In the genomic region with DNA sequence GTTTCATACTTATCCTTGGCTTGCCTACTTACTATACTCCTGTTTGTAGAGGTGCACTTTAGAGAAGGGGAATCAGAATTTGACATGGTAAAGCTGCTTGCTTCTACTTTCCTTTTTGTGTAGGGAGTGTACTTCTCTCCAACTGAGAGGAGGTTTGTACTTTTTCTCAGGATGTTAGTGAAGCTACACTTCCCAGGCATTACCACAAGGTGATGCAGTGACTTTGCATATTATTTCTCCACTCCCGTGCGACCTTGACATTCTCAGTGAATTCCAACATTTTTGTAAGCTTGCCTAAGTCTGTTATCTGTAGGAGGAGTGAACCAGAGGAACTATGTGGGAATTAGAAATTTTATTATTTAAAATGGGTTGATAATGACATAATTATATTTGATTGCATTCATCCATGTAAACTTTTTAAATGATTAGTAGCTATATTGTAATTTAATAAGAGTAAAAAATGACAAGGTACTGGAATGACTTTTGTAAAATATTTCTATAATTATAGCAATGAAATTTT, we compare ENCODE assay signal across 8 cellular contexts. TPM values are rescaled to one million over a fixed set of nuclear protein-coding genes. Genes with fewer than 3 reads are reported as not detected.
A peak's percentile ranks its signal among the peaks of the same experiment; 100 is the strongest.
DNase-seq lines count a peak whose midpoint lies in the region; ATAC-seq and TF ChIP-seq lines count a peak whose summit lies in the region.

No MANE protein-coding gene starts in this region.

- 0 out of 2 replicates have a peak overlapping the region, but pooled peaks have one; percentile 23 for H3K27ac ChIP-seq in 22Rv1
- peak overlapping the region; percentile 38 to 75 (median 67) for H3K27ac ChIP-seq in adrenal gland

- H3K9me3 Mint-ChIP-seq in activated CD4-positive, alpha-beta memory T cell treated with anti-CD3 and anti-CD28 coated beads, Interleukin-2, amount 10 ng/mL, durations not matched to agents 7 days and 5 days = no peaks in the 10 kb centered on the region

- peaks cover 50 to 64% of the 10 kb centered on the region in 2 donors for H3K4me1 ChIP-seq in adrenal gland (replicated peaks in 1 of 2)

- H3K4me1 Mint-ChIP-seq in activated CD4-positive, alpha-beta memory T cell treated with anti-CD3 and anti-CD28 coated beads, Interleukin-2, amount 10 ng/mL, durations not matched to agents 7 days and 5 days = peaks cover 39% of the 10 kb centered on the region

- POLR2A ChIA-PET in activated CD4-positive, alpha-beta memory T cell treated with anti-CD3 and anti-CD28 coated beads, Interleukin-2, amount 10 ng/mL, durations not matched to agents 7 days and 5 days (lab: Charles Lee) = interaction anchor here (1.1 to 1.2 kb wide), 3 partner anchors 18 to 434 kb away, joined by 3 to 5 read pairs (median 3); a partner anchor contains a TSS

- whole genome bisulfite sequencing in adrenal gland, 4 donors = 5 to 11% (median 9%) methylated on average over 2 of the region's 2 CpGs

- H3K9me3 ChIP-seq in MG63 = no peaks in the 10 kb centered on the region
- no peaks in the 10 kb centered on the region for H3K9me3 ChIP-seq in adrenal gland (replicated peaks in 1 of 3)

- no peaks in the 10 kb centered on the region for H3K27me3 ChIP-seq in MG63
- H3K27me3 ChIP-seq in adrenal gland = no peaks in the 10 kb centered on the region

- TF ChIP-seq CTCF in 22Rv1 (IDR thresholded peaks at IDR 0.05) (peak; percentile 84), adrenal gland (IDR thresholded peaks at IDR 0.05) (peak; percentile 56 to 98 (median 86))

- intact Hi-C loops in adrenal gland (cut with DNase I) = no loop called here

- CTCF ChIA-PET in activated CD4-positive, alpha-beta memory T cell treated with anti-CD3 and anti-CD28 coated beads, Interleukin-2, amount 10 ng/mL, durations not matched to agents 7 days and 5 days (lab: Charles Lee) = interaction anchor here (1.1 to 2.0 kb wide), 5 partner anchors 10 to 83 kb away, joined by 3 to 15 read pairs (median 6); a partner anchor contains a TSS

- DNase-seq in EL (peak; percentile 88), MG63 (peak; percentile 10), adrenal gland (peak; percentile 54 to 78 (median 72)), islet precursor cell (peak; percentile 72), NK-92 (lab: John Stamatoyannopoulos, UW; ENCODE audit: unreplicated experiment) (no peak)
- no peak for DNase-seq in activated CD4-positive, alpha-beta memory T cell treated with anti-CD3 and anti-CD28 coated beads, Interleukin-2, amount 10 ng/mL, durations not matched to agents 7 days and 5 days

- TF ChIP-seq POLR2A in adrenal gland (IDR thresholded peaks at IDR 0.05) = peak in 1 of 2 donors; percentile 77

- H3K27ac Mint-ChIP-seq in activated CD4-positive, alpha-beta memory T cell treated with anti-CD3 and anti-CD28 coated beads, Interleukin-2, amount 10 ng/mL, durations not matched to agents 7 days and 5 days = no peak overlapping the region

- H3K36me3 Mint-ChIP-seq in activated CD4-positive, alpha-beta memory T cell treated with anti-CD3 and anti-CD28 coated beads, Interleukin-2, amount 10 ng/mL, durations not matched to agents 7 days and 5 days (ENCODE audit: low read depth) = peaks cover 25% of the 10 kb centered on the region

- ATAC-seq in GM21786 (IDR thresholded peaks at IDR 0.05; ENCODE audit: unreplicated experiment) = no peak

- H3K4me3 Mint-ChIP-seq in activated CD4-positive, alpha-beta memory T cell treated with anti-CD3 and anti-CD28 coated beads, Interleukin-2, amount 10 ng/mL, durations not matched to agents 7 days and 5 days = no peak overlapping the region

- H3K36me3 ChIP-seq in MG63 (peaks cover 16% of the 10 kb centered on the region), adrenal gland (replicated peaks in 1 of 2) (peaks cover 0 to 15% of the 10 kb centered on the region in 2 donors)

- H3K4me3 ChIP-seq in MG63 = no peak overlapping the region
- peak overlapping the region in 1 of 4 donors; percentile 10 for H3K4me3 ChIP-seq in adrenal gland

- no peaks in the 10 kb centered on the region for H3K27me3 Mint-ChIP-seq in activated CD4-positive, alpha-beta memory T cell treated with anti-CD3 and anti-CD28 coated beads, Interleukin-2, amount 10 ng/mL, durations not matched to agents 7 days and 5 days

RNA-seq across cellular contexts. Expression of a gene that starts 5.2 kb away (rescaled TPM):
- 18.6 and 27.3 TPM in 2 replicates for total RNA-seq in MG63 (2014; rRNA removed; shearing (Covaris generic); ENCODE audit: low replicate concordance)
- total RNA-seq in adrenal gland = 100 to 1,000 TPM; 132 to 222 (median 173) TPM
- 100 to 1,000 TPM in 1 of 3 donors, 10 to 100 TPM in 2; 66.5 to 274 (median 84.6) TPM for polyA plus RNA-seq in adrenal gland
- 10 to 100 TPM; 76.5 to 80.0 TPM for total RNA-seq in activated CD4-positive, alpha-beta memory T cell treated with anti-CD3 and anti-CD28 coated beads, Interleukin-2, amount 10 ng/mL, durations not matched to agents 7 days and 5 days

Comparison
In these comparisons a context has a peak if more than half of its experiments do, and no peak if none do; other contexts are left out.
1. DNase-seq: peak in EL (single experiment), MG63 (single experiment), adrenal gland (7 of 7) and islet precursor cell (single experiment); none in NK-92 (single experiment) and activated CD4-positive, alpha-beta memory T cell treated with anti-CD3 and anti-CD28 coated beads, Interleukin-2, amount 10 ng/mL, durations not matched to agents 7 days and 5 days (single experiment).